In genomic region chrX:97616883-97617510, GRCh38 we compare ENCODE assay signal across 8 cellular contexts.
DNase-seq lines count a peak whose midpoint lies in the region; ATAC-seq, FAIRE-seq and TF ChIP-seq lines count a peak whose summit lies in the region.

No MANE protein-coding gene starts in this region.

- no peak overlapping the region for H3K4me3 Mint-ChIP-seq in naive thymus-derived CD8-positive, alpha-beta T cell

- H3K9me3 Mint-ChIP-seq in naive thymus-derived CD8-positive, alpha-beta T cell, result no peaks in the 10 kb centered on the region

- DNase-seq in GM12892 (ENCODE audit: insufficient read length), result peak; percentile 3
- peak; percentile 4 to 6 for DNase-seq in Kasumi-1 (lab: John Stamatoyannopoulos, UW)
- DNase-seq in foreskin fibroblast, result peak; percentile 54 to 78
- no peak for DNase-seq in DMS153 (lab: John Stamatoyannopoulos, UW)
- no peak for DNase-seq in frontal cortex (ENCODE audit: low spot score in 2 of 2)
- DNase-seq in naive thymus-derived CD8-positive, alpha-beta T cell, result no peak
- DNase-seq in mucosa of gallbladder (ENCODE audit: low spot score), result no peak

- peak; percentile 83 for ATAC-seq in GM21737 (IDR thresholded peaks at IDR 0.05; ENCODE audit: unreplicated experiment)
- no peak for ATAC-seq in naive thymus-derived CD8-positive, alpha-beta T cell

- peak; percentile 86 for FAIRE-seq in GM12892 (lab: Jason Lieb, UNC)
- FAIRE-seq in frontal cortex (lab: Jason Lieb, UNC), result no peak

- no peak overlapping the region for H3K4me3 ChIP-seq in foreskin fibroblast (ENCODE audit: low read depth in 1 of 2, low read length in 2 of 2)

- H3K27me3 Mint-ChIP-seq in naive thymus-derived CD8-positive, alpha-beta T cell, result peaks cover 0 to 1% (median 0%) of the 10 kb centered on the region in 5 donors

- POLR2A ChIA-PET in naive thymus-derived CD8-positive, alpha-beta T cell (lab: Charles Lee), result no interaction called here

- no peak for TF ChIP-seq CTCF in foreskin fibroblast (IDR thresholded peaks at IDR 0.05; ENCODE audit: low read depth, low read length)

- H3K27ac Mint-ChIP-seq in naive thymus-derived CD8-positive, alpha-beta T cell, result peak overlapping the region in 1 of 10 donors; percentile 57

- H3K36me3 Mint-ChIP-seq in naive thymus-derived CD8-positive, alpha-beta T cell, result no peaks in the 10 kb centered on the region

- no peaks in the 10 kb centered on the region for H3K4me1 Mint-ChIP-seq in naive thymus-derived CD8-positive, alpha-beta T cell

- no peak for TF ChIP-seq POLR2A in GM12892 (IDR thresholded peaks at IDR 0.05; ENCODE audit: low read depth, low read length)

Comparison
In these comparisons a context has a peak if more than half of its experiments do, and no peak if none do; other contexts are left out.
1. DNase-seq: peak in GM12892 (single experiment), Kasumi-1 (2 of 2) and foreskin fibroblast (2 of 2); none in DMS153 (single experiment), frontal cortex (0 of 2), naive thymus-derived CD8-positive, alpha-beta T cell (0 of 10) and mucosa of gallbladder (single experiment).